In the genomic region with DNA sequence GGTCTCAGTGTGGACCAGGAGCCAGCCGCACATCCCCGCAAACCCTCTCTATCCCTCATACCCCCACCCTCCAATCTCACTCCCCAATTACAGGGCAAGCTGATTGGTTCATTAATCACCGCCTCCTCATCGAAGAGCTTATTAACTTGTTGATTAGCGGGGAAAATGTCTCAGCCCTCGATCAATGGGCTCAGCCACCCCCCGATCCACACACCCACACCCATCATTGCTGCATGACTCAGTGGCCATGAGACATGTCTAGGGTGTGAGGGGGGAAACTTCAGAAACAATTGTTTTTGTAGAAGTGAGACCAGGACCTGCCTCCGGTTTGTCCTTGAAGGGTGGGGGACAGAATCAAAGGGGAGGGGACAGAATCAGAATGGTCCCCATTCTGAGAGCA, we compare ENCODE assay signal across 37 cellular contexts. TPM values are rescaled to one million over a fixed set of nuclear protein-coding genes. Genes with fewer than 3 reads are reported as not detected.
"Had no signal": no experiment of that assay in that cellular context is flagged by ENCODE, and none has a peak within 500 bp of the region (broad histone marks: within the 10 kb centered on the region; RNA-seq: fewer than 3 reads in every experiment).

No MANE protein-coding gene starts in this region.

- ATAC-seq: activated CD4-positive, CD25-positive, alpha-beta regulatory T cell treated with anti-CD3 and anti-CD28 coated beads, Interleukin-2, amount 50 U/mL, for 24 hours; activated CD8-positive, alpha-beta memory T cell treated with anti-CD3 and anti-CD28 coated beads, Interleukin-2, amount 10 ng/mL, durations not matched to agents 7 days and 5 days; activated CD8-positive, alpha-beta T cell treated with anti-CD3 and anti-CD28 coated beads, Interleukin-2, amount 10 ng/mL, durations not matched to agents 7 days and 5 days; activated naive CD8-positive, alpha-beta T cell treated with anti-CD3 and anti-CD28 coated beads, Interleukin-2, amount 50 U/mL, for 24 hours; body of pancreas; effector memory CD8-positive, alpha-beta T cell; gastroesophageal sphincter had no signal

- DNase-seq: activated B cell treated with CpG ODN at 0.5 μM for 24 hours; activated CD4-positive, alpha-beta T cell treated with anti-CD3 and anti-CD28 coated beads for 48 hours; activated CD4-positive, alpha-beta T cell treated with anti-CD3 and anti-CD28 coated beads, Interleukin-2, amount 50 U/mL, for 1 hour; activated CD4-positive, alpha-beta T cell treated with anti-CD3 and anti-CD28 coated beads, Interleukin-2, amount 50 U/mL, for 48 hours; activated CD8-positive, alpha-beta memory T cell treated with anti-CD3 and anti-CD28 coated beads, Interleukin-2, amount 10 ng/mL, durations not matched to agents 7 days and 5 days; activated CD8-positive, alpha-beta memory T cell treated with anti-CD3 and anti-CD28 coated beads, Interleukin-2, amount 50 U/mL, for 4 hours; activated CD8-positive, alpha-beta T cell treated with anti-CD3 and anti-CD28 coated beads, Interleukin-2, amount 10 ng/mL, durations not matched to agents 7 days and 5 days; activated effector memory CD4-positive, alpha-beta T cell treated with anti-CD3 and anti-CD28 coated beads, Interleukin-2, amount 50 U/mL, for 16 hours; activated naive CD4-positive, alpha-beta T cell treated with anti-CD3 and anti-CD28 coated beads for 36 hours; activated naive CD8-positive, alpha-beta T cell treated with anti-CD3 and anti-CD28 coated beads for 36 hours; activated naive CD8-positive, alpha-beta T cell treated with anti-CD3 and anti-CD28 coated beads, Interleukin-2, amount 50 U/mL, for 24 hours; activated T-cell treated with anti-CD3 and anti-CD28 coated beads, Interleukin-2, amount 50 U/mL, for 1 hour; activated T-cell treated with anti-CD3 and anti-CD28 coated beads, Interleukin-2, amount 50 U/mL, for 48 hours; adrenal gland; amygdala; body of pancreas; cortex of kidney; dermis blood vessel endothelial cell; effector CD4-positive, alpha-beta T cell; effector memory CD8-positive, alpha-beta T cell; erythroblast; foreskin melanocyte; T-helper 2 cell; WERI-Rb-1 had no signal

- FAIRE-seq: colon had no signal

- H3K4me1 ChIP-seq: adrenal gland had no signal

- H3K9me3 ChIP-seq: adrenal gland, body of pancreas, esophagus muscularis mucosa, gastroesophageal sphincter had no signal

- H3K36me3 Mint-ChIP-seq: activated CD8-positive, alpha-beta memory T cell treated with anti-CD3 and anti-CD28 coated beads, Interleukin-2, amount 10 ng/mL, durations not matched to agents 7 days and 5 days; activated naive CD4-positive, alpha-beta T cell treated with anti-CD3 and anti-CD28 coated beads, Interleukin-2, amount 50 U/mL, for 24 hours; activated naive CD8-positive, alpha-beta T cell treated with anti-CD3 and anti-CD28 coated beads for 36 hours had no signal

- H3K4me3 Mint-ChIP-seq: activated B cell treated with CpG ODN at 0.5 μM for 24 hours; activated CD8-positive, alpha-beta memory T cell treated with anti-CD3 and anti-CD28 coated beads, Interleukin-2, amount 10 ng/mL, durations not matched to agents 7 days and 5 days; activated CD8-positive, alpha-beta T cell treated with anti-CD3 and anti-CD28 coated beads, Interleukin-2, amount 10 ng/mL, durations not matched to agents 7 days and 5 days; activated naive CD4-positive, alpha-beta T cell treated with anti-CD3 and anti-CD28 coated beads for 36 hours; activated naive CD4-positive, alpha-beta T cell treated with anti-CD3 and anti-CD28 coated beads, Interleukin-2, amount 50 U/mL, for 24 hours; activated naive CD8-positive, alpha-beta T cell treated with anti-CD3 and anti-CD28 coated beads for 36 hours; activated naive CD8-positive, alpha-beta T cell treated with anti-CD3 and anti-CD28 coated beads, Interleukin-2, amount 50 U/mL, for 24 hours; activated T-helper 1 cell treated with anti-CD3 and anti-CD28 coated beads, Interleukin-12 subunit alpha, Interleukin-12 subunit beta, Interleukin-2, Interleukin-4 antibody, amounts not matched to agents 30 ng/mL and 10 ng/mL and 1 ng/mL, durations not matched to agents 14 hours and 24 hours and 36 hours; effector memory CD8-positive, alpha-beta T cell had no signal

- H3K36me3 ChIP-seq: adrenal gland, esophagus muscularis mucosa, gastroesophageal sphincter, WERI-Rb-1 had no signal

- H3K27ac ChIP-seq: adrenal gland, body of pancreas, esophagus muscularis mucosa, gastroesophageal sphincter, WERI-Rb-1 had no signal

- H3K9me3 Mint-ChIP-seq: activated B cell treated with CpG ODN at 0.5 μM for 24 hours; activated naive CD4-positive, alpha-beta T cell treated with anti-CD3 and anti-CD28 coated beads for 36 hours; activated naive CD4-positive, alpha-beta T cell treated with anti-CD3 and anti-CD28 coated beads, Interleukin-2, amount 50 U/mL, for 24 hours; activated naive CD8-positive, alpha-beta T cell treated with anti-CD3 and anti-CD28 coated beads for 36 hours; activated naive CD8-positive, alpha-beta T cell treated with anti-CD3 and anti-CD28 coated beads, Interleukin-2, amount 50 U/mL, for 24 hours; activated T-helper 1 cell treated with anti-CD3 and anti-CD28 coated beads, Interleukin-12 subunit alpha, Interleukin-12 subunit beta, Interleukin-2, Interleukin-4 antibody, amounts not matched to agents 30 ng/mL and 10 ng/mL and 1 ng/mL, durations not matched to agents 14 hours and 24 hours and 36 hours; activated T-helper 2 cell treated with anti-CD3 and anti-CD28 coated beads, Interferon-gamma antibody, Interleukin-2, Interleukin-4, amounts not matched to agents 10 μg/mL and 5 μg/mL and 100 μg/mL, durations not matched to agents 14 hours and 24 hours and 36 hours; effector memory CD8-positive, alpha-beta T cell had no signal

- H3K27ac Mint-ChIP-seq: activated B cell treated with CpG ODN at 0.5 μM for 24 hours; activated CD8-positive, alpha-beta memory T cell treated with anti-CD3 and anti-CD28 coated beads, Interleukin-2, amount 10 ng/mL, durations not matched to agents 7 days and 5 days; activated CD8-positive, alpha-beta T cell treated with anti-CD3 and anti-CD28 coated beads, Interleukin-2, amount 10 ng/mL, durations not matched to agents 7 days and 5 days; activated naive CD4-positive, alpha-beta T cell treated with anti-CD3 and anti-CD28 coated beads for 36 hours; activated naive CD4-positive, alpha-beta T cell treated with anti-CD3 and anti-CD28 coated beads, Interleukin-2, amount 50 U/mL, for 24 hours; activated naive CD8-positive, alpha-beta T cell treated with anti-CD3 and anti-CD28 coated beads for 36 hours; activated naive CD8-positive, alpha-beta T cell treated with anti-CD3 and anti-CD28 coated beads, Interleukin-2, amount 50 U/mL, for 24 hours; activated T-helper 1 cell treated with anti-CD3 and anti-CD28 coated beads, Interleukin-12 subunit alpha, Interleukin-12 subunit beta, Interleukin-2, Interleukin-4 antibody, amounts not matched to agents 30 ng/mL and 10 ng/mL and 1 ng/mL, durations not matched to agents 14 hours and 24 hours and 36 hours; activated T-helper 2 cell treated with anti-CD3 and anti-CD28 coated beads, Interferon-gamma antibody, Interleukin-2, Interleukin-4, amounts not matched to agents 10 μg/mL and 5 μg/mL and 100 μg/mL, durations not matched to agents 14 hours and 24 hours and 36 hours; effector memory CD8-positive, alpha-beta T cell had no signal

- H3K4me3 ChIP-seq: adrenal gland, body of pancreas, esophagus muscularis mucosa, gastroesophageal sphincter had no signal

RNA-seq across cellular contexts. Expression of gene PYY, which starts 2.5 kb away (rescaled TPM):
- total RNA-seq: activated B cell treated with CpG ODN at 0.5 μM for 24 hours; activated CD8-positive, alpha-beta memory T cell treated with anti-CD3 and anti-CD28 coated beads for 36 hours; activated CD8-positive, alpha-beta memory T cell treated with anti-CD3 and anti-CD28 coated beads, Interleukin-2, amount 10 ng/mL, durations not matched to agents 7 days and 5 days; activated CD8-positive, alpha-beta T cell treated with anti-CD3 and anti-CD28 coated beads, Interleukin-2, amount 10 ng/mL, durations not matched to agents 7 days and 5 days; activated naive CD4-positive, alpha-beta T cell treated with anti-CD3 and anti-CD28 coated beads for 36 hours; activated naive CD8-positive, alpha-beta T cell treated with anti-CD3 and anti-CD28 coated beads for 36 hours; aorta; body of pancreas; chondrocyte; dermis blood vessel endothelial cell; esophagus muscularis mucosa; fibroblast of villous mesenchyme; gastroesophageal sphincter; T-helper 1 cell treated with Interleukin-12 subunit alpha and Interleukin-12 subunit beta and Interleukin-4 antibody, amounts not matched to agents 30 ng/mL and 1 ng/mL, for 36 hours had no signal

RNA-seq across cellular contexts. Expression of gene PPY, which starts 13.9 kb away (rescaled TPM):
- total RNA-seq: activated B cell treated with CpG ODN at 0.5 μM for 24 hours; activated CD8-positive, alpha-beta memory T cell treated with anti-CD3 and anti-CD28 coated beads for 36 hours; activated CD8-positive, alpha-beta memory T cell treated with anti-CD3 and anti-CD28 coated beads, Interleukin-2, amount 10 ng/mL, durations not matched to agents 7 days and 5 days; activated CD8-positive, alpha-beta T cell treated with anti-CD3 and anti-CD28 coated beads, Interleukin-2, amount 10 ng/mL, durations not matched to agents 7 days and 5 days; activated naive CD4-positive, alpha-beta T cell treated with anti-CD3 and anti-CD28 coated beads for 36 hours; activated naive CD8-positive, alpha-beta T cell treated with anti-CD3 and anti-CD28 coated beads for 36 hours; activated T-helper 1 cell treated with anti-CD3 and anti-CD28 coated beads, Interleukin-12 subunit alpha, Interleukin-12 subunit beta, Interleukin-2, Interleukin-4 antibody, amounts not matched to agents 30 ng/mL and 10 ng/mL and 1 ng/mL, durations not matched to agents 14 hours and 24 hours and 36 hours; activated T-helper 2 cell treated with anti-CD3 and anti-CD28 coated beads, Interferon-gamma antibody, Interleukin-2, Interleukin-4, amounts not matched to agents 10 μg/mL and 5 μg/mL and 100 μg/mL, durations not matched to agents 14 hours and 24 hours and 36 hours; adrenal gland; aorta; chondrocyte; dermis blood vessel endothelial cell; esophagus muscularis mucosa; fibroblast of villous mesenchyme; gastroesophageal sphincter; glomerular endothelial cell; T-helper 1 cell treated with Interleukin-12 subunit alpha and Interleukin-12 subunit beta and Interleukin-4 antibody, amounts not matched to agents 30 ng/mL and 1 ng/mL, for 36 hours had no signal

RNA-seq across cellular contexts. Expression of gene MPP2, which starts 48.9 kb away (rescaled TPM):
- total RNA-seq: activated B cell treated with CpG ODN at 0.5 μM for 24 hours had no signal
